ENCODE assay signal across 1 cellular context in the genomic region with DNA sequence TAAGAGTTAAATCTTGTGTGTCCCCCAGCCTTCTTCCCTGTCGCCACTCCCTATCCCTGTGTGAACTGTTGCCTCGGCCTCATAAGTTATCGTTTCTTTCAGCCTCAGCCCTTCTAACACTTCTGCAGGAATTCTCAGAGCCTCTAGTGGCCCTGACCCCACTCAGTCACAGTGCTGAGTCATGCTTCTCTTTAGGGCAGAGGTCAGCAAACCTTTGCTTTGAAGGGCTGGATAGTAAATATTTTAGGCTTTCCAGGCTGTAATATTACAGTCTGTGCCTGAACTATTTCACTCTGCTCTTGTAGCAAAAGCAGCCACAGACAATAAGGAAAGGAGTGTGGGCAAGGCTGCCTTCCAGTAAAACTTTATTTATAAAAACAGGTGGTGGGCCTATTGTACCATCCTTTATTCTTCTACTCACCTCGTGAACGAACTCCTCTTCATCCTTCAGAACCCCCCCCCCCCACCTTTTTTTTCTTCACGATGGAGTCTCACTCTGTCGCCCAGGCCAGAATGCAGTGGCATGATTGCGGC.
TF ChIP-seq lines count a peak whose summit lies in the region.

No MANE protein-coding gene starts in this region.

TF ChIP-seq in HepG2, 621 proteins besides CTCF, POLR2A, EP300 and RAD21 (continued from another document and continues in another):
- TF ChIP-seq, protein P1, sequence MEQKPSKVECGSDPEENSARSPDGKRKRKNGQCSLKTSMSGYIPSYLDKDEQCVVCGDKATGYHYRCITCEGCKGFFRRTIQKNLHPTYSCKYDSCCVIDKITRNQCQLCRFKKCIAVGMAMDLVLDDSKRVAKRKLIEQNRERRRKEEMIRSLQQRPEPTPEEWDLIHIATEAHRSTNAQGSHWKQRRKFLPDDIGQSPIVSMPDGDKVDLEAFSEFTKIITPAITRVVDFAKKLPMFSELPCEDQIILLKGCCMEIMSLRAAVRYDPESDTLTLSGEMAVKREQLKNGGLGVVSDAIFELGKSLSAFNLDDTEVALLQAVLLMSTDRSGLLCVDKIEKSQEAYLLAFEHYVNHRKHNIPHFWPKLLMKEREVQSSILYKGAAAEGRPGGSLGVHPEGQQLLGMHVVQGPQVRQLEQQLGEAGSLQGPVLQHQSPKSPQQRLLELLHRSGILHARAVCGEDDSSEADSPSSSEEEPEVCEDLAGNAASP (CRISPR knock-in tag; IDR thresholded peaks at IDR 0.05; ENCODE audit: borderline replicate concordance), result peak; percentile 91; the same call in 1 of the 2 replicates
- no peak for TF ChIP-seq SMARCE1 (IDR thresholded peaks at IDR 0.05; ENCODE audit: borderline replicate concordance)
- TF ChIP-seq, protein P2, sequence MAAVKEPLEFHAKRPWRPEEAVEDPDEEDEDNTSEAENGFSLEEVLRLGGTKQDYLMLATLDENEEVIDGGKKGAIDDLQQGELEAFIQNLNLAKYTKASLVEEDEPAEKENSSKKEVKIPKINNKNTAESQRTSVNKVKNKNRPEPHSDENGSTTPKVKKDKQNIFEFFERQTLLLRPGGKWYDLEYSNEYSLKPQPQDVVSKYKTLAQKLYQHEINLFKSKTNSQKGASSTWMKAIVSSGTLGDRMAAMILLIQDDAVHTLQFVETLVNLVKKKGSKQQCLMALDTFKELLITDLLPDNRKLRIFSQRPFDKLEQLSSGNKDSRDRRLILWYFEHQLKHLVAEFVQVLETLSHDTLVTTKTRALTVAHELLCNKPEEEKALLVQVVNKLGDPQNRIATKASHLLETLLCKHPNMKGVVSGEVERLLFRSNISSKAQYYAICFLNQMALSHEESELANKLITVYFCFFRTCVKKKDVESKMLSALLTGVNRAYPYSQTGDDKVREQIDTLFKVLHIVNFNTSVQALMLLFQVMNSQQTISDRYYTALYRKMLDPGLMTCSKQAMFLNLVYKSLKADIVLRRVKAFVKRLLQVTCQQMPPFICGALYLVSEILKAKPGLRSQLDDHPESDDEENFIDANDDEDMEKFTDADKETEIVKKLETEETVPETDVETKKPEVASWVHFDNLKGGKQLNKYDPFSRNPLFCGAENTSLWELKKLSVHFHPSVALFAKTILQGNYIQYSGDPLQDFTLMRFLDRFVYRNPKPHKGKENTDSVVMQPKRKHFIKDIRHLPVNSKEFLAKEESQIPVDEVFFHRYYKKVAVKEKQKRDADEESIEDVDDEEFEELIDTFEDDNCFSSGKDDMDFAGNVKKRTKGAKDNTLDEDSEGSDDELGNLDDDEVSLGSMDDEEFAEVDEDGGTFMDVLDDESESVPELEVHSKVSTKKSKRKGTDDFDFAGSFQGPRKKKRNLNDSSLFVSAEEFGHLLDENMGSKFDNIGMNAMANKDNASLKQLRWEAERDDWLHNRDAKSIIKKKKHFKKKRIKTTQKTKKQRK (IDR thresholded peaks at IDR 0.05; ENCODE audit: low read length), result no peak
- peak; percentile 94 to 96 for TF ChIP-seq NR2F1 (CRISPR knock-in tag; IDR thresholded peaks at IDR 0.05)
- no peak for TF ChIP-seq CREB1 (IDR thresholded peaks at IDR 0.05)
- TF ChIP-seq CREB1 (CRISPR knock-in tag; IDR thresholded peaks at IDR 0.05), result 0 out of 2 replicates have a peak, but pooled peaks have one; percentile 15
- TF ChIP-seq, protein P3, sequence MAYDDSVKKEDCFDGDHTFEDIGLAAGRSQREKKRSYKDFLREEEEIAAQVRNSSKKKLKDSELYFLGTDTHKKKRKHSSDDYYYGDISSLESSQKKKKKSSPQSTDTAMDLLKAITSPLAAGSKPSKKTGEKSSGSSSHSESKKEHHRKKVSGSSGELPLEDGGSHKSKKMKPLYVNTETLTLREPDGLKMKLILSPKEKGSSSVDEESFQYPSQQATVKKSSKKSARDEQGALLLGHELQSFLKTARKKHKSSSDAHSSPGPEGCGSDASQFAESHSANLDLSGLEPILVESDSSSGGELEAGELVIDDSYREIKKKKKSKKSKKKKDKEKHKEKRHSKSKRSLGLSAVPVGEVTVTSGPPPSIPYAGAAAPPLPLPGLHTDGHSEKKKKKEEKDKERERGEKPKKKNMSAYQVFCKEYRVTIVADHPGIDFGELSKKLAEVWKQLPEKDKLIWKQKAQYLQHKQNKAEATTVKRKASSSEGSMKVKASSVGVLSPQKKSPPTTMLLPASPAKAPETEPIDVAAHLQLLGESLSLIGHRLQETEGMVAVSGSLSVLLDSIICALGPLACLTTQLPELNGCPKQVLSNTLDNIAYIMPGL (CRISPR knock-in tag; IDR thresholded peaks at IDR 0.05; ENCODE audit: borderline replicate concordance in 1 of 2, low read depth in 1 of 2), result 0 out of 4 replicates have a peak, but pooled peaks of 1 of the 2 experiments have one; percentile 33
- TF ChIP-seq ARID2 (CRISPR knock-in tag; IDR thresholded peaks at IDR 0.05; ENCODE audit: borderline replicate concordance), result no peak
- no peak for TF ChIP-seq TBX3 (IDR thresholded peaks at IDR 0.05; ENCODE audit: borderline replicate concordance)
- no peak for TF ChIP-seq ZNF563 (CRISPR knock-in tag; IDR thresholded peaks at IDR 0.05)
- TF ChIP-seq EZH2 (conservative IDR thresholded peaks at IDR 0.05; ENCODE audit: low read depth, low read length), result no peak
- TF ChIP-seq SIN3A (IDR thresholded peaks at IDR 0.05; ENCODE audit: borderline replicate concordance, low read depth, low read length), result 0 out of 2 replicates have a peak, but pooled peaks have one; percentile 39
- TF ChIP-seq MIER3 (CRISPR knock-in tag; IDR thresholded peaks at IDR 0.05; ENCODE audit: borderline replicate concordance), result peak; percentile 80
- no peak for TF ChIP-seq ZNF790 (CRISPR knock-in tag; IDR thresholded peaks at IDR 0.05; ENCODE audit: borderline replicate concordance)
- no peak for TF ChIP-seq ZNF530 (CRISPR knock-in tag; IDR thresholded peaks at IDR 0.05; ENCODE audit: low read depth)
- TF ChIP-seq SRSF4 (IDR thresholded peaks at IDR 0.05; ENCODE audit: low read depth, low read length, poor library complexity, severe bottlenecking), result no peak
- TF ChIP-seq HIVEP1 (CRISPR knock-in tag; IDR thresholded peaks at IDR 0.05), result no peak
- TF ChIP-seq, protein P4, sequence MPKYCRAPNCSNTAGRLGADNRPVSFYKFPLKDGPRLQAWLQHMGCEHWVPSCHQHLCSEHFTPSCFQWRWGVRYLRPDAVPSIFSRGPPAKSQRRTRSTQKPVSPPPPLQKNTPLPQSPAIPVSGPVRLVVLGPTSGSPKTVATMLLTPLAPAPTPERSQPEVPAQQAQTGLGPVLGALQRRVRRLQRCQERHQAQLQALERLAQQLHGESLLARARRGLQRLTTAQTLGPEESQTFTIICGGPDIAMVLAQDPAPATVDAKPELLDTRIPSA (CRISPR knock-in tag; IDR thresholded peaks at IDR 0.05; ENCODE audit: borderline replicate concordance), result no peak
- TF ChIP-seq, protein P5, sequence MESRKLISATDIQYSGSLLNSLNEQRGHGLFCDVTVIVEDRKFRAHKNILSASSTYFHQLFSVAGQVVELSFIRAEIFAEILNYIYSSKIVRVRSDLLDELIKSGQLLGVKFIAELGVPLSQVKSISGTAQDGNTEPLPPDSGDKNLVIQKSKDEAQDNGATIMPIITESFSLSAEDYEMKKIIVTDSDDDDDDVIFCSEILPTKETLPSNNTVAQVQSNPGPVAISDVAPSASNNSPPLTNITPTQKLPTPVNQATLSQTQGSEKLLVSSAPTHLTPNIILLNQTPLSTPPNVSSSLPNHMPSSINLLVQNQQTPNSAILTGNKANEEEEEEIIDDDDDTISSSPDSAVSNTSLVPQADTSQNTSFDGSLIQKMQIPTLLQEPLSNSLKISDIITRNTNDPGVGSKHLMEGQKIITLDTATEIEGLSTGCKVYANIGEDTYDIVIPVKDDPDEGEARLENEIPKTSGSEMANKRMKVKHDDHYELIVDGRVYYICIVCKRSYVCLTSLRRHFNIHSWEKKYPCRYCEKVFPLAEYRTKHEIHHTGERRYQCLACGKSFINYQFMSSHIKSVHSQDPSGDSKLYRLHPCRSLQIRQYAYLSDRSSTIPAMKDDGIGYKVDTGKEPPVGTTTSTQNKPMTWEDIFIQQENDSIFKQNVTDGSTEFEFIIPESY (CRISPR knock-in tag; IDR thresholded peaks at IDR 0.05), result peak; percentile 75
- no peak for TF ChIP-seq YY1 (IDR thresholded peaks at IDR 0.05; ENCODE audit: insufficient read depth, insufficient replicate concordance, low read depth, low read length)
- TF ChIP-seq, protein P6, sequence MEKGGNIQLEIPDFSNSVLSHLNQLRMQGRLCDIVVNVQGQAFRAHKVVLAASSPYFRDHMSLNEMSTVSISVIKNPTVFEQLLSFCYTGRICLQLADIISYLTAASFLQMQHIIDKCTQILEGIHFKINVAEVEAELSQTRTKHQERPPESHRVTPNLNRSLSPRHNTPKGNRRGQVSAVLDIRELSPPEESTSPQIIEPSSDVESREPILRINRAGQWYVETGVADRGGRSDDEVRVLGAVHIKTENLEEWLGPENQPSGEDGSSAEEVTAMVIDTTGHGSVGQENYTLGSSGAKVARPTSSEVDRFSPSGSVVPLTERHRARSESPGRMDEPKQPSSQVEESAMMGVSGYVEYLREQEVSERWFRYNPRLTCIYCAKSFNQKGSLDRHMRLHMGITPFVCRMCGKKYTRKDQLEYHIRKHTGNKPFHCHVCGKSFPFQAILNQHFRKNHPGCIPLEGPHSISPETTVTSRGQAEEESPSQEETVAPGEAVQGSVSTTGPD (CRISPR knock-in tag; IDR thresholded peaks at IDR 0.05), result no peak
- TF ChIP-seq ZFP36L1 (CRISPR knock-in tag; IDR thresholded peaks at IDR 0.05), result no peak; the same call in 1 of the 2 replicates
- TF ChIP-seq CBX1 (IDR thresholded peaks at IDR 0.05; ENCODE audit: low read depth), result no peak
- peak; percentile 92 for TF ChIP-seq SAP130 (CRISPR knock-in tag; IDR thresholded peaks at IDR 0.05; ENCODE audit: low read depth)
- no peak for TF ChIP-seq ATAD3A (CRISPR knock-in tag; IDR thresholded peaks at IDR 0.05)
- TF ChIP-seq, protein P7, sequence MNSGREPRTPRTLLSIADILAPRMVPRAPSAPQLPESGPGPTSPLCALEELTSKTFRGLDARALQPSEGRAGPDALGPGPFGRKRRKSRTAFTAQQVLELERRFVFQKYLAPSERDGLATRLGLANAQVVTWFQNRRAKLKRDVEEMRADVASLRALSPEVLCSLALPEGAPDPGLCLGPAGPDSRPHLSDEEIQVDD (CRISPR knock-in tag; IDR thresholded peaks at IDR 0.05; ENCODE audit: borderline replicate concordance), result no peak
- no peak for TF ChIP-seq IKZF1 (IDR thresholded peaks at IDR 0.05)
- no peak for TF ChIP-seq TEAD2 (CRISPR knock-in tag; IDR thresholded peaks at IDR 0.05)
- no peak for TF ChIP-seq THYN1 (CRISPR knock-in tag; IDR thresholded peaks at IDR 0.05; ENCODE audit: borderline replicate concordance, low read depth)
- TF ChIP-seq TP53 (CRISPR knock-in tag; conservative IDR thresholded peaks at IDR 0.05), result no peak
- no peak for TF ChIP-seq ZNF232 (CRISPR knock-in tag; IDR thresholded peaks at IDR 0.05; ENCODE audit: borderline replicate concordance)
- peak; percentile 63; the same call in 1 of the 2 replicates for TF ChIP-seq GFI1 (CRISPR knock-in tag; IDR thresholded peaks at IDR 0.05; ENCODE audit: borderline replicate concordance)
- TF ChIP-seq, protein P8, sequence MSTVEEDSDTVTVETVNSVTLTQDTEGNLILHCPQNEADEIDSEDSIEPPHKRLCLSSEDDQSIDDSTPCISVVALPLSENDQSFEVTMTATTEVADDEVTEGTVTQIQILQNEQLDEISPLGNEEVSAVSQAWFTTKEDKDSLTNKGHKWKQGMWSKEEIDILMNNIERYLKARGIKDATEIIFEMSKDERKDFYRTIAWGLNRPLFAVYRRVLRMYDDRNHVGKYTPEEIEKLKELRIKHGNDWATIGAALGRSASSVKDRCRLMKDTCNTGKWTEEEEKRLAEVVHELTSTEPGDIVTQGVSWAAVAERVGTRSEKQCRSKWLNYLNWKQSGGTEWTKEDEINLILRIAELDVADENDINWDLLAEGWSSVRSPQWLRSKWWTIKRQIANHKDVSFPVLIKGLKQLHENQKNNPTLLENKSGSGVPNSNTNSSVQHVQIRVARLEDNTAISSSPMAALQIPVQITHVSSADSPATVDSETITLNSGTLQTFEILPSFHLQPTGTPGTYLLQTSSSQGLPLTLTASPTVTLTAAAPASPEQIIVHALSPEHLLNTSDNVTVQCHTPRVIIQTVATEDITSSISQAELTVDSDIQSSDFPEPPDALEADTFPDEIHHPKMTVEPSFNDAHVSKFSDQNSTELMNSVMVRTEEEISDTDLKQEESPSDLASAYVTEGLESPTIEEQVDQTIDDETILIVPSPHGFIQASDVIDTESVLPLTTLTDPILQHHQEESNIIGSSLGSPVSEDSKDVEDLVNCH (CRISPR knock-in tag; IDR thresholded peaks at IDR 0.05), result no peak
- no peak for TF ChIP-seq SATB2 (CRISPR knock-in tag; IDR thresholded peaks at IDR 0.05)
- no peak for TF ChIP-seq KLF15 (CRISPR knock-in tag; IDR thresholded peaks at IDR 0.05; ENCODE audit: borderline replicate concordance)
- TF ChIP-seq PCBP2 (optimal IDR thresholded peaks at IDR 0.05; ENCODE audit: low read depth, low read length, poor library complexity, severe bottlenecking), result no peak
- no peak for TF ChIP-seq ZNF205 (CRISPR knock-in tag; IDR thresholded peaks at IDR 0.05)
- TF ChIP-seq, protein P9, sequence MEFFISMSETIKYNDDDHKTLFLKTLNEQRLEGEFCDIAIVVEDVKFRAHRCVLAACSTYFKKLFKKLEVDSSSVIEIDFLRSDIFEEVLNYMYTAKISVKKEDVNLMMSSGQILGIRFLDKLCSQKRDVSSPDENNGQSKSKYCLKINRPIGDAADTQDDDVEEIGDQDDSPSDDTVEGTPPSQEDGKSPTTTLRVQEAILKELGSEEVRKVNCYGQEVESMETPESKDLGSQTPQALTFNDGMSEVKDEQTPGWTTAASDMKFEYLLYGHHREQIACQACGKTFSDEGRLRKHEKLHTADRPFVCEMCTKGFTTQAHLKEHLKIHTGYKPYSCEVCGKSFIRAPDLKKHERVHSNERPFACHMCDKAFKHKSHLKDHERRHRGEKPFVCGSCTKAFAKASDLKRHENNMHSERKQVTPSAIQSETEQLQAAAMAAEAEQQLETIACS (CRISPR knock-in tag; IDR thresholded peaks at IDR 0.05), result no peak
- TF ChIP-seq, protein P10, sequence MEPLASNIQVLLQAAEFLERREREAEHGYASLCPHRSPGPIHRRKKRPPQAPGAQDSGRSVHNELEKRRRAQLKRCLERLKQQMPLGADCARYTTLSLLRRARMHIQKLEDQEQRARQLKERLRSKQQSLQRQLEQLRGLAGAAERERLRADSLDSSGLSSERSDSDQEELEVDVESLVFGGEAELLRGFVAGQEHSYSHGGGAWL (CRISPR knock-in tag; IDR thresholded peaks at IDR 0.05), result no peak
- TF ChIP-seq, protein P11, sequence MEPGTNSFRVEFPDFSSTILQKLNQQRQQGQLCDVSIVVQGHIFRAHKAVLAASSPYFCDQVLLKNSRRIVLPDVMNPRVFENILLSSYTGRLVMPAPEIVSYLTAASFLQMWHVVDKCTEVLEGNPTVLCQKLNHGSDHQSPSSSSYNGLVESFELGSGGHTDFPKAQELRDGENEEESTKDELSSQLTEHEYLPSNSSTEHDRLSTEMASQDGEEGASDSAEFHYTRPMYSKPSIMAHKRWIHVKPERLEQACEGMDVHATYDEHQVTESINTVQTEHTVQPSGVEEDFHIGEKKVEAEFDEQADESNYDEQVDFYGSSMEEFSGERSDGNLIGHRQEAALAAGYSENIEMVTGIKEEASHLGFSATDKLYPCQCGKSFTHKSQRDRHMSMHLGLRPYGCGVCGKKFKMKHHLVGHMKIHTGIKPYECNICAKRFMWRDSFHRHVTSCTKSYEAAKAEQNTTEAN (CRISPR knock-in tag; conservative IDR thresholded peaks at IDR 0.05), result no peak
- TF ChIP-seq SALL1 (CRISPR knock-in tag; IDR thresholded peaks at IDR 0.05), result peak; percentile 72
- TF ChIP-seq TCF12 (IDR thresholded peaks at IDR 0.05), result no peak
- TF ChIP-seq TCF12 (CRISPR knock-in tag; IDR thresholded peaks at IDR 0.05), result no peak
- no peak for TF ChIP-seq PRMT3 (CRISPR knock-in tag; IDR thresholded peaks at IDR 0.05; ENCODE audit: borderline replicate concordance, low read depth)
- TF ChIP-seq FIP1L1 (IDR thresholded peaks at IDR 0.05; ENCODE audit: borderline replicate concordance, insufficient read depth, low read depth, low read length), result no peak
- peak; percentile 78 for TF ChIP-seq HDAC2 (CRISPR knock-in tag; IDR thresholded peaks at IDR 0.05)
- TF ChIP-seq ZFAT (CRISPR knock-in tag; conservative IDR thresholded peaks at IDR 0.05), result no peak
